8 cellular contexts compared by ENCODE assay signal in the genomic region with DNA sequence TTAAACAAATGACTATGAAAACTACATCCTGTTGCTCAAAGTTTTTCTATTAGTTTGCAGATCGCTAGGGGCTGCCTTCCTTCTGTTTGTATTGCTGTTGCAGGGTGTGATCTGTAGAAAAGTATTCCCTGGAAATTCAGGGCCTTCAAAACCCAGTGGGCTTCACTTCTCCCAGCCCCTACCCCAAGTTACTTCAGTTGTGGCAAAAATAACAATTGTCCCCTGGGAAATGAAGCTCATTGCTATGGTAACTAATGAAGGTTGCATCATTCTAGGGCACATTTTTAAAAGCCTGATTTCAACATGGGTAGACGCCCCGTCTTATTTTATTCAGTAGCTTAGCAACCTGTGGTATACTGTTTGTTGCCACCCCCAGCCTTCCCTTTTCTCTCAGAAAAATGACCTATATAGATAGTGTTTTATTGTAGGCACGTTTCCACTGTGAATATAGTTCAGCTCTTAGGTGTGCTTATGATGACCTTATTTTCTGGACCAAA.
DNase-seq lines count a peak whose midpoint lies in the region; ATAC-seq, FAIRE-seq and TF ChIP-seq lines count a peak whose summit lies in the region.

No MANE protein-coding gene starts in this region.

- H3K36me3 ChIP-seq in ACC112 (ENCODE audit: insufficient read depth, low read length) (no peaks in the 10 kb centered on the region), neural progenitor cell (no peaks in the 10 kb centered on the region)

- no peak overlapping the region for H3K4me2 ChIP-seq in neural progenitor cell

- H3K27ac Mint-ChIP-seq in neural progenitor cell: peak overlapping the region; percentile 78

- H3K4me3 ChIP-seq in ACC112 (ENCODE audit: low read depth, low read length): no peak overlapping the region; the same call in 1 of the 2 replicates
- no peak overlapping the region for H3K4me3 ChIP-seq in neural progenitor cell

- peak; percentile 71 for DNase-seq in SIG-M5 (lab: John Stamatoyannopoulos, UW)
- DNase-seq in effector CD4-positive, alpha-beta T cell: peak; percentile 21
- no peak for DNase-seq in neural progenitor cell (ENCODE audit: low spot score)
- DNase-seq in UCSD-AML1 (lab: John Stamatoyannopoulos, UW; ENCODE audit: unreplicated experiment): no peak
- no peak for DNase-seq in urothelium cell line (ENCODE audit: low spot score)

- H2AFZ ChIP-seq in ACC112 (ENCODE audit: low read length, unreplicated experiment) (no peak overlapping the region), neural progenitor cell (replicated peaks) (no peak overlapping the region)

- no peak for FAIRE-seq in urothelium cell line (lab: Jason Lieb, UNC)

- H3K27me3 ChIP-seq in ACC112 (ENCODE audit: insufficient read depth, low read length): no peaks in the 10 kb centered on the region
- H3K27me3 ChIP-seq in neural progenitor cell: no peaks in the 10 kb centered on the region

- H3K79me2 ChIP-seq in ACC112 (ENCODE audit: control insufficient read depth, insufficient read depth, low read length, unreplicated experiment) (peaks cover 43% of the 10 kb centered on the region), neural progenitor cell (ENCODE audit: low read depth) (peaks cover 67% of the 10 kb centered on the region)

- no peaks in the 10 kb centered on the region for H3K27me3 Mint-ChIP-seq in neural progenitor cell (ENCODE audit: insufficient read depth, low read depth)

- peak overlapping the region; percentile 100 for H3K27ac ChIP-seq in ACC112 (ENCODE audit: low read depth, low read length)
- H3K27ac ChIP-seq in neural progenitor cell: no peak overlapping the region

- H3K4me3 Mint-ChIP-seq in neural progenitor cell: peak overlapping the region; percentile 18

- H3K9me3 Mint-ChIP-seq in neural progenitor cell: peaks cover 5% of the 10 kb centered on the region

- H4K20me1 ChIP-seq in neural progenitor cell (ENCODE audit: low read depth): peaks cover 19% of the 10 kb centered on the region

- no peak for TF ChIP-seq CTCF in neural progenitor cell (IDR thresholded peaks at IDR 0.05)

- peaks cover 40% of the 10 kb centered on the region for H3K4me1 Mint-ChIP-seq in neural progenitor cell

- no peaks in the 10 kb centered on the region for H3F3A ChIP-seq in neural progenitor cell (ENCODE audit: low read depth)

- H3K9me3 ChIP-seq in neural progenitor cell (ENCODE audit: low read depth): no peaks in the 10 kb centered on the region

- H3K4me1 ChIP-seq in ACC112 (ENCODE audit: control insufficient read depth, insufficient read depth, low read length, unreplicated experiment) (peaks cover 30% of the 10 kb centered on the region), neural progenitor cell (peaks cover 34% of the 10 kb centered on the region)

- no peak overlapping the region for H3K9ac ChIP-seq in neural progenitor cell

- H3K36me3 Mint-ChIP-seq in neural progenitor cell: peaks cover 10% of the 10 kb centered on the region

- ATAC-seq in GM21447 (IDR thresholded peaks at IDR 0.05; ENCODE audit: unreplicated experiment) (peak; percentile 56), HG03521 (IDR thresholded peaks at IDR 0.05; ENCODE audit: unreplicated experiment) (no peak)

Comparison
In these comparisons a context has a peak if more than half of its experiments do, and no peak if none do; other contexts are left out.
1. DNase-seq: peak in SIG-M5 (single experiment) and effector CD4-positive, alpha-beta T cell (single experiment); none in neural progenitor cell (single experiment), UCSD-AML1 (single experiment) and urothelium cell line (single experiment).